Comparison of ENCODE assay signal across 21 cellular contexts in the genomic region with DNA sequence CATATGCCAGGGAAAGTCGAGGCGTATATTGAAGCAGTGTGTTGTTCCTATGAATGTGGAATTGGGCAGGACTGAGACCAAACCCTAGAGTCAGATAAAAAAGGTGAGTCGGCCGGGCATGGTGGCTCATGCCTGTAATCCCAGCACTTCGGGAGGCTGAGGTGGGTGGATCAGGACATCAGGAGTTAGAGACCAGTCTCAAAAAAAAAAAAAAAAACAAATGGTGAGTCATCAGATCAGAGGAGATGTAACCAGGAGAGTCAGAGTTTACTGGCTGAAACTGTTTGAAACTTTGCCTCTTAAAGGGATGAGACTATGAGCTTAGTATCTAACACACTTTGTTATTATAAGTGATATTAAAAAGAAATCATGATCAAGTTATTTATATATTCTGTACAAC. TPM values are rescaled to one million over a fixed set of nuclear protein-coding genes. Genes with fewer than 3 reads are reported as not detected.
DNase-seq lines count a peak whose midpoint lies in the region; TF ChIP-seq lines count a peak whose summit lies in the region.
"Had no signal": no experiment of that assay in that cellular context is flagged by ENCODE, and none has a peak within 500 bp of the region (broad histone marks: within the 10 kb centered on the region; RNA-seq: fewer than 3 reads in every experiment).

No MANE protein-coding gene starts in this region.

- in situ Hi-C loops in ACHN (cut with HindIII; ENCODE audit: low pct_ligation_motif_present, low pct_unique_long_range_greater_than_20kb, low sequenced_read_pairs) = no loop called here

- H3K27ac ChIP-seq in HEK293 (ENCODE audit: extremely low read depth, low read depth, low read length) = no peak overlapping the region
- no peak overlapping the region for H3K27ac ChIP-seq in RWPE1
- no peak overlapping the region for H3K27ac ChIP-seq in hepatocyte
- H3K27ac ChIP-seq in substantia nigra (ENCODE audit: low read depth, low read length, poor library complexity, severe bottlenecking) = no peak overlapping the region
- H3K27ac ChIP-seq: transverse colon had no signal

- H2AFZ ChIP-seq in hepatocyte = no peak overlapping the region

- 70% methylated on average over 5 of the region's 5 CpGs for WGBS in hepatocyte (ENCODE audit: low lambda C conversion rate, missing lambda C conversion rate)

- no peaks in the 10 kb centered on the region for H3K9me2 ChIP-seq in hepatocyte (replicated peaks; ENCODE audit: insufficient read depth)

- no peak for TF ChIP-seq CTCF in HEK293 (tag by site-specific recombination; IDR thresholded peaks at IDR 0.05)
- no peak for TF ChIP-seq CTCF in RWPE1 (conservative IDR thresholded peaks at IDR 0.05; ENCODE audit: low read depth)
- no peak for TF ChIP-seq CTCF in foreskin fibroblast (IDR thresholded peaks at IDR 0.05; ENCODE audit: low read depth, low read length)
- no peak for TF ChIP-seq CTCF in hepatocyte (IDR thresholded peaks at IDR 0.05; ENCODE audit: poor library complexity)

- POLR2A ChIA-PET in HEK293 (lab: Yijun Ruan, JAX) = interaction anchor here (0.7 kb wide), 1 partner anchor 161 kb away, joined by 3 read pairs; no protein-coding TSS in a partner anchor
- POLR2A ChIA-PET in RWPE1 (lab: Yijun Ruan, JAX; ENCODE audit: low non-redundant PET) = no interaction called here

- H3K36me3 ChIP-seq in HEK293 (ENCODE audit: control insufficient read depth in 2 of 2, insufficient read depth in 1 of 2, low read length in 2 of 2) (no peaks in the 10 kb centered on the region), hepatocyte (replicated peaks; ENCODE audit: insufficient read depth, low read depth) (no peaks in the 10 kb centered on the region)
- H3K36me3 ChIP-seq: transverse colon had no signal

- no peaks in the 10 kb centered on the region for H3K79me2 ChIP-seq in hepatocyte

- CTCF ChIA-PET in HEK293 (lab: Yijun Ruan, JAX) = interaction anchor here (0.6 to 0.7 kb wide), 2 partner anchors 133 to 360 kb away, joined by 3 to 6 read pairs; a partner anchor contains a TSS
- CTCF ChIA-PET in RWPE1 (lab: Yijun Ruan, JAX) = no interaction called here

- DNase-seq in ACHN (peak; percentile 6), RWPE1 (ENCODE audit: low spot score) (peak; percentile 10), foreskin fibroblast (peak; percentile 0 to 5), NCI-H187 (lab: John Stamatoyannopoulos, UW) (no peak), hepatocyte (ENCODE audit: low spot score) (no peak), cerebellar nuclear complex (lab: John Stamatoyannopoulos, UW) (no peak), substantia nigra (lab: John Stamatoyannopoulos, UW) (no peak)
- DNase-seq: activated CD4-positive, alpha-beta T cell treated with anti-CD3 and anti-CD28 coated beads for 4 hours; activated naive CD4-positive, alpha-beta T cell treated with anti-CD3 and anti-CD28 coated beads, Interleukin-2, amount 50 U/mL, for 16 hours; DND-41; foreskin melanocyte; Karpas-422; naive thymus-derived CD8-positive, alpha-beta T cell; NCI-H1930; NCI-H510A; stimulated activated CD4-positive, alpha-beta T cell treated with anti-CD3 and anti-CD28 coated beads, Interleukin-12 subunit alpha, Interleukin-12 subunit beta, amount 100 ng/mL, for 4 hours; stimulated activated naive B cell treated with anti-CD40 and anti-IgM and Interleukin-4, amounts not matched to agents 10 μg/mL and 1 μg/mL and 100 μg/mL, for 72 hours; transverse colon had no signal

- H3K4me2 ChIP-seq in hepatocyte = no peak overlapping the region

- H3K9me3 ChIP-seq in HEK293 (ENCODE audit: control insufficient read depth, insufficient read depth, low read depth, low read length) (no peaks in the 10 kb centered on the region; the same call in 1 of the 2 replicates), hepatocyte (ENCODE audit: low read depth) (no peaks in the 10 kb centered on the region)
- H3K9me3 ChIP-seq: transverse colon had no signal

- H3K27me3 ChIP-seq in hepatocyte = no peaks in the 10 kb centered on the region
- H3K27me3 ChIP-seq: transverse colon had no signal

- 0 out of 2 replicates have a peak, but pooled peaks cover 3% of the 10 kb centered on the region for H3K4me1 ChIP-seq in HEK293 (ENCODE audit: control insufficient read depth, insufficient read depth, low read length)
- H3K4me1 ChIP-seq in hepatocyte (ENCODE audit: insufficient read depth) = no peaks in the 10 kb centered on the region
- H3K4me1 ChIP-seq: transverse colon had no signal

- no peaks in the 10 kb centered on the region for H4K20me1 ChIP-seq in hepatocyte (ENCODE audit: insufficient read depth, poor library complexity, severe bottlenecking)

- H3K4me3 ChIP-seq in HEK293 (ENCODE audit: low read depth, low read length) (no peak overlapping the region), foreskin fibroblast (ENCODE audit: low read depth in 1 of 2, low read length in 2 of 2) (no peak overlapping the region), hepatocyte (no peak overlapping the region)
- H3K4me3 ChIP-seq: transverse colon had no signal

TF ChIP-seq in HEK293, 187 proteins besides CTCF, POLR2A, EP300 and RAD21:
- peak; percentile 47 for TF ChIP-seq ZNF335 (tag by site-specific recombination; conservative IDR thresholded peaks at IDR 0.05)
- no peak for TF ChIP-seq ZBTB20 (tag by site-specific recombination; IDR thresholded peaks at IDR 0.05)
- no peak for TF ChIP-seq SP7 (tag by site-specific recombination; IDR thresholded peaks at IDR 0.05)
- TF ChIP-seq, protein P1, sequence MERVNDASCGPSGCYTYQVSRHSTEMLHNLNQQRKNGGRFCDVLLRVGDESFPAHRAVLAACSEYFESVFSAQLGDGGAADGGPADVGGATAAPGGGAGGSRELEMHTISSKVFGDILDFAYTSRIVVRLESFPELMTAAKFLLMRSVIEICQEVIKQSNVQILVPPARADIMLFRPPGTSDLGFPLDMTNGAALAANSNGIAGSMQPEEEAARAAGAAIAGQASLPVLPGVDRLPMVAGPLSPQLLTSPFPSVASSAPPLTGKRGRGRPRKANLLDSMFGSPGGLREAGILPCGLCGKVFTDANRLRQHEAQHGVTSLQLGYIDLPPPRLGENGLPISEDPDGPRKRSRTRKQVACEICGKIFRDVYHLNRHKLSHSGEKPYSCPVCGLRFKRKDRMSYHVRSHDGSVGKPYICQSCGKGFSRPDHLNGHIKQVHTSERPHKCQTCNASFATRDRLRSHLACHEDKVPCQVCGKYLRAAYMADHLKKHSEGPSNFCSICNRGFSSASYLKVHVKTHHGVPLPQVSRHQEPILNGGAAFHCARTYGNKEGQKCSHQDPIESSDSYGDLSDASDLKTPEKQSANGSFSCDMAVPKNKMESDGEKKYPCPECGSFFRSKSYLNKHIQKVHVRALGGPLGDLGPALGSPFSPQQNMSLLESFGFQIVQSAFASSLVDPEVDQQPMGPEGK (tag by site-specific recombination; IDR thresholded peaks at IDR 0.05) = no peak
- no peak for TF ChIP-seq KLF16 (tag by site-specific recombination; IDR thresholded peaks at IDR 0.05)
- TF ChIP-seq ZNF707 (tag by site-specific recombination; IDR thresholded peaks at IDR 0.05) = no peak
- TF ChIP-seq ZNF747 (tag by site-specific recombination; IDR thresholded peaks at IDR 0.05) = no peak
- no peak for TF ChIP-seq ZNF423 (tag by site-specific recombination; IDR thresholded peaks at IDR 0.05)

RNA-seq across cellular contexts. Expression of a gene that starts 26.4 kb away (rescaled TPM):
- not detected in 2 replicates for total RNA-seq in hepatocyte
- polyA plus RNA-seq in hepatocyte = not detected in 2 replicates
- total RNA-seq: naive thymus-derived CD8-positive, alpha-beta T cell; posterior vena cava; transverse colon had no signal
- polyA plus RNA-seq: CD14-positive monocyte; naive thymus-derived CD8-positive, alpha-beta T cell had no signal

RNA-seq across cellular contexts. Expression of a gene that starts 47.8 kb away (rescaled TPM):
- total RNA-seq in hepatocyte = 50.1 and 65.2 TPM in 2 replicates
- polyA plus RNA-seq in hepatocyte = 31.9 and 40.5 TPM in 2 replicates

Comparison
In these comparisons a context has a peak if more than half of its experiments do, and no peak if none do; other contexts are left out.
1. DNase-seq: peak in ACHN (single experiment), RWPE1 (single experiment) and foreskin fibroblast (2 of 2); none in NCI-H187 (0 of 2), hepatocyte (single experiment), cerebellar nuclear complex (0 of 2) and substantia nigra (0 of 49).